ENCODE assay signal across 10 cellular contexts in the genomic region with DNA sequence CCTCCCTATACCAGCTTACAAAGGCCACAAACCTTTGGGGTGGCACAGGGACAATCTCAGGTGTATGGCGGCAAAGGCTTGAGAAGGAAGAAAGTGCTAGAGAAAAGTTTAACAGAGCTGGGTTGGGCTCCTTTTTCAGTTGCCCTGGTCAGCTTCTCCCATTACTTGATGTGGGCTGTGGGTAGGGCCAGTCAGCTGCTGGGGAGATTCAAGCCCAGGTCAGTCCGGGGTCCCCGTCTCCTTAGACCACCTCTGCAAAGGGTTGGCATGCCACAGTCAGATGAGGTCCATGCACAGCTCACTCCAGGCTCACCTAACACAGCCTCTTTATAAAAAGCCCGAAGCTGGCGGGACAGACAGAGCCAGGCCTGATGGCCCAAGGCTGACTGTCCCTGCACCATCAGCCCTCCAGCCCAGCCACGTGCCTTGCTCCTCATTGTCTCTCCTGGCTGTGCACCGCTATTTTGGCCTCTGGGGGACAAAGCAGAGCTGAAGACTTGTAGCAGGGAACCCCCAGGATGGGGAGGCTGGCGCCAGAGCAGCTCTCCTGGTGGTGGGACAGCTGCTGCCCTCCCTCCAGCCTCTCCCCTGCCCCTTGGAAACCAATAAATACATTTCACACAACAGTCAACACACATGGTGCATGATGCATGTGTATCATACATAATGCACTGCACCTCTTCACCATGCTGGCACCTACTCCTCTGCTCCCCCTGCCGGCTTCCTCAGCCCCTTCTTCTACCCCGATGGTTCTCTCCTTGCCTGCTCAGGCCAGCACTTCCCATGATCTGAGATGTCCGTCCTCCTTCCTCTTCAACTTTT.
A peak's percentile ranks its signal among the peaks of the same experiment; 100 is the strongest.
DNase-seq lines count a peak whose midpoint lies in the region; ATAC-seq and TF ChIP-seq lines count a peak whose summit lies in the region.
"Had no signal": no experiment of that assay in that cellular context is flagged by ENCODE, and none has a peak within 500 bp of the region (broad histone marks: within the 10 kb centered on the region; RNA-seq: fewer than 3 reads in every experiment).

No MANE protein-coding gene starts in this region.

- intact Hi-C loops in left ventricle myocardium inferior (cut with micrococcal nuclease) (no loop called here), heart left ventricle (cut with DNase I) (no loop called here)

- H3K9me3 Mint-ChIP-seq in chondrocyte (ENCODE audit: low read depth), result no peaks in the 10 kb centered on the region
- no peaks in the 10 kb centered on the region for H3K9me3 Mint-ChIP-seq in stimulated activated memory B cell treated with anti-CD40 and anti-IgM and Interleukin-4, amounts not matched to agents 10 μg/mL and 1 μg/mL and 100 μg/mL, for 72 hours
- H3K9me3 Mint-ChIP-seq in nephron progenitor cell, result no peaks in the 10 kb centered on the region
- H3K9me3 Mint-ChIP-seq in mesothelial cell of epicardium, result no peaks in the 10 kb centered on the region

- no peak overlapping the region for H3K27ac ChIP-seq in left ventricle myocardium inferior (replicated peaks)
- no peak overlapping the region for H3K27ac ChIP-seq in heart left ventricle
- no peak overlapping the region for H3K27ac ChIP-seq in KMS-11

- peaks cover 12% of the 10 kb centered on the region for H3K27me3 Mint-ChIP-seq in chondrocyte (ENCODE audit: low read depth)
- peaks cover 15% of the 10 kb centered on the region for H3K27me3 Mint-ChIP-seq in stimulated activated memory B cell treated with anti-CD40 and anti-IgM and Interleukin-4, amounts not matched to agents 10 μg/mL and 1 μg/mL and 100 μg/mL, for 72 hours
- H3K27me3 Mint-ChIP-seq in nephron progenitor cell (ENCODE audit: low read depth, poor library complexity), result peaks cover 5% of the 10 kb centered on the region
- H3K27me3 Mint-ChIP-seq in mesothelial cell of epicardium (ENCODE audit: low read depth), result peaks cover 4% of the 10 kb centered on the region

- no peaks in the 10 kb centered on the region for H3K79me2 ChIP-seq in KMS-11 (ENCODE audit: insufficient read depth, low read depth)

- H3K27me3 ChIP-seq in left ventricle myocardium inferior (ENCODE audit: low read depth), result no peaks in the 10 kb centered on the region
- no peaks in the 10 kb centered on the region for H3K27me3 ChIP-seq in heart left ventricle
- no peaks in the 10 kb centered on the region for H3K27me3 ChIP-seq in KMS-11 (ENCODE audit: insufficient read depth, low read depth)

- no peak overlapping the region for H3K9ac ChIP-seq in KMS-11

- ATAC-seq in heart left ventricle, result no peak
- peak; percentile 15 for ATAC-seq in stimulated activated memory B cell treated with anti-CD40 and anti-IgM and Interleukin-4, amounts not matched to agents 10 μg/mL and 1 μg/mL and 100 μg/mL, for 72 hours

- no peaks in the 10 kb centered on the region for H3K9me3 ChIP-seq in left ventricle myocardium inferior (replicated peaks)
- no peaks in the 10 kb centered on the region for H3K9me3 ChIP-seq in heart left ventricle

- H3K4me2 ChIP-seq in KMS-11, result no peak overlapping the region

- H3K36me3 ChIP-seq in left ventricle myocardium inferior (no peaks in the 10 kb centered on the region), heart left ventricle (no peaks in the 10 kb centered on the region), KMS-11 (ENCODE audit: insufficient read depth) (no peaks in the 10 kb centered on the region)

- TF ChIP-seq POLR2A in heart left ventricle (IDR thresholded peaks at IDR 0.05), result no peak

- no peaks in the 10 kb centered on the region for H4K20me1 ChIP-seq in KMS-11 (ENCODE audit: insufficient read depth)

- WGBS in heart left ventricle, 4 donors, result 82 to 89% (median 84%) methylated on average over 9 to 11 of the region's 11 CpGs

- no peak overlapping the region for H2AFZ ChIP-seq in KMS-11 (ENCODE audit: low read depth)

- H3K36me3 Mint-ChIP-seq in chondrocyte (ENCODE audit: low read depth), result no peaks in the 10 kb centered on the region
- no peaks in the 10 kb centered on the region for H3K36me3 Mint-ChIP-seq in stimulated activated memory B cell treated with anti-CD40 and anti-IgM and Interleukin-4, amounts not matched to agents 10 μg/mL and 1 μg/mL and 100 μg/mL, for 72 hours
- H3K36me3 Mint-ChIP-seq in nephron progenitor cell (ENCODE audit: low read depth), result no peaks in the 10 kb centered on the region
- H3K36me3 Mint-ChIP-seq in mesothelial cell of epicardium, result no peaks in the 10 kb centered on the region

- H3K27ac Mint-ChIP-seq in chondrocyte (ENCODE audit: unreplicated experiment) (no peak overlapping the region), nephron progenitor cell (no peak overlapping the region), mesothelial cell of epicardium (no peak overlapping the region)
- no peak overlapping the region for H3K27ac Mint-ChIP-seq in stimulated activated memory B cell treated with anti-CD40 and anti-IgM and Interleukin-4, amounts not matched to agents 10 μg/mL and 1 μg/mL and 100 μg/mL, for 72 hours

- H3K4me3 ChIP-seq in left ventricle myocardium inferior (no peak overlapping the region), heart left ventricle (no peak overlapping the region), KMS-11 (IDR thresholded peaks at IDR 0.05; ENCODE audit: insufficient read depth, low read depth, low read length) (no peak overlapping the region)

- no peak overlapping the region for H3K4me3 Mint-ChIP-seq in chondrocyte (ENCODE audit: unreplicated experiment)
- no peak overlapping the region for H3K4me3 Mint-ChIP-seq in stimulated activated memory B cell treated with anti-CD40 and anti-IgM and Interleukin-4, amounts not matched to agents 10 μg/mL and 1 μg/mL and 100 μg/mL, for 72 hours
- no peak overlapping the region for H3K4me3 Mint-ChIP-seq in nephron progenitor cell
- no peak overlapping the region for H3K4me3 Mint-ChIP-seq in mesothelial cell of epicardium

- no peak for DNase-seq in left ventricle myocardium inferior
- DNase-seq in heart left ventricle, result no peak
- peak; percentile 59 for DNase-seq in chondrocyte (ENCODE audit: low spot score)
- DNase-seq in nephron progenitor cell, result no peak
- no peak for DNase-seq in activated CD4-positive, CD25-positive, alpha-beta regulatory T cell treated with anti-CD3 and anti-CD28 coated beads, Interleukin-2, amount 50 U/mL, for 72 hours
- no peak for DNase-seq in mesothelial cell of epicardium (ENCODE audit: low spot score in 2 of 2, unreplicated experiment in 2 of 2)
- DNase-seq: mammary epithelial cell, retina had no signal

- no peaks in the 10 kb centered on the region for H3K4me1 ChIP-seq in left ventricle myocardium inferior
- no peaks in the 10 kb centered on the region for H3K4me1 ChIP-seq in heart left ventricle
- no peaks in the 10 kb centered on the region for H3K4me1 ChIP-seq in KMS-11 (ENCODE audit: low read depth, poor library complexity, severe bottlenecking)

- TF ChIP-seq CTCF in left ventricle myocardium inferior (IDR thresholded peaks at IDR 0.05; ENCODE audit: borderline replicate concordance) (peak; percentile 22), heart left ventricle (IDR thresholded peaks at IDR 0.05) (no peak), KMS-11 (conservative IDR thresholded peaks at IDR 0.05; ENCODE audit: low read depth, low read length) (0 out of 2 replicates have a peak, but pooled peaks have one; percentile 15), chondrocyte (IDR thresholded peaks at IDR 0.05) (no peak), nephron progenitor cell (IDR thresholded peaks at IDR 0.05) (no peak), mesothelial cell of epicardium (IDR thresholded peaks at IDR 0.05; ENCODE audit: unreplicated experiment) (no peak)

- no peaks in the 10 kb centered on the region for H3K4me1 Mint-ChIP-seq in chondrocyte (ENCODE audit: low read depth)
- no peaks in the 10 kb centered on the region for H3K4me1 Mint-ChIP-seq in stimulated activated memory B cell treated with anti-CD40 and anti-IgM and Interleukin-4, amounts not matched to agents 10 μg/mL and 1 μg/mL and 100 μg/mL, for 72 hours
- H3K4me1 Mint-ChIP-seq in nephron progenitor cell, result peaks cover 37% of the 10 kb centered on the region
- no peaks in the 10 kb centered on the region for H3K4me1 Mint-ChIP-seq in mesothelial cell of epicardium

Comparison
In these comparisons a context has a peak if more than half of its experiments do, and no peak if none do; other contexts are left out.
1. CTCF ChIP-seq: peak in left ventricle myocardium inferior (single experiment) and KMS-11 (single experiment); none in heart left ventricle (0 of 12), chondrocyte (single experiment), nephron progenitor cell (single experiment) and mesothelial cell of epicardium (single experiment).